ENCODE assay signal across 1 cellular context in the genomic region with DNA sequence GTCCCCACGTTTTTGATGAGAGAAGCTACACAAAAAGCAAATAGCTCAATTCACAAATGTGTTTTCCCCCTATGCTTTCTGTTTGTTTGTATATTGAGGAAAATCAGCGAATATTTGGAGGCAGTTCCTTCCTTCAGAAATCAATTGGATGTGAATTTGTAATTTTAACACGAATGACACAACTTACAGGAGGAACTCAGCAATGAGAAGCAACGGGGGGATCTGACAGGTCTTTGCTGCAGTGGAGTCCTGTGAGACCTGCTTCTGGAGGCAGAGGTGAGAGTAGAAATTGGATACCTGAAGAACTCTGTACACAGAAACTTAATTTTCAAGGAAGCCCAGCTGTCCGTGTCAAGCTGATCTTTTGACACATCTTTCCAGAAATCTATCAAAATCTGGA.
TF ChIP-seq lines count a peak whose summit lies in the region.

No MANE protein-coding gene starts in this region.

TF ChIP-seq in GM23338, 12 proteins besides CTCF, POLR2A, EP300 and RAD21 (continued from another document):
- TF ChIP-seq, protein P1, sequence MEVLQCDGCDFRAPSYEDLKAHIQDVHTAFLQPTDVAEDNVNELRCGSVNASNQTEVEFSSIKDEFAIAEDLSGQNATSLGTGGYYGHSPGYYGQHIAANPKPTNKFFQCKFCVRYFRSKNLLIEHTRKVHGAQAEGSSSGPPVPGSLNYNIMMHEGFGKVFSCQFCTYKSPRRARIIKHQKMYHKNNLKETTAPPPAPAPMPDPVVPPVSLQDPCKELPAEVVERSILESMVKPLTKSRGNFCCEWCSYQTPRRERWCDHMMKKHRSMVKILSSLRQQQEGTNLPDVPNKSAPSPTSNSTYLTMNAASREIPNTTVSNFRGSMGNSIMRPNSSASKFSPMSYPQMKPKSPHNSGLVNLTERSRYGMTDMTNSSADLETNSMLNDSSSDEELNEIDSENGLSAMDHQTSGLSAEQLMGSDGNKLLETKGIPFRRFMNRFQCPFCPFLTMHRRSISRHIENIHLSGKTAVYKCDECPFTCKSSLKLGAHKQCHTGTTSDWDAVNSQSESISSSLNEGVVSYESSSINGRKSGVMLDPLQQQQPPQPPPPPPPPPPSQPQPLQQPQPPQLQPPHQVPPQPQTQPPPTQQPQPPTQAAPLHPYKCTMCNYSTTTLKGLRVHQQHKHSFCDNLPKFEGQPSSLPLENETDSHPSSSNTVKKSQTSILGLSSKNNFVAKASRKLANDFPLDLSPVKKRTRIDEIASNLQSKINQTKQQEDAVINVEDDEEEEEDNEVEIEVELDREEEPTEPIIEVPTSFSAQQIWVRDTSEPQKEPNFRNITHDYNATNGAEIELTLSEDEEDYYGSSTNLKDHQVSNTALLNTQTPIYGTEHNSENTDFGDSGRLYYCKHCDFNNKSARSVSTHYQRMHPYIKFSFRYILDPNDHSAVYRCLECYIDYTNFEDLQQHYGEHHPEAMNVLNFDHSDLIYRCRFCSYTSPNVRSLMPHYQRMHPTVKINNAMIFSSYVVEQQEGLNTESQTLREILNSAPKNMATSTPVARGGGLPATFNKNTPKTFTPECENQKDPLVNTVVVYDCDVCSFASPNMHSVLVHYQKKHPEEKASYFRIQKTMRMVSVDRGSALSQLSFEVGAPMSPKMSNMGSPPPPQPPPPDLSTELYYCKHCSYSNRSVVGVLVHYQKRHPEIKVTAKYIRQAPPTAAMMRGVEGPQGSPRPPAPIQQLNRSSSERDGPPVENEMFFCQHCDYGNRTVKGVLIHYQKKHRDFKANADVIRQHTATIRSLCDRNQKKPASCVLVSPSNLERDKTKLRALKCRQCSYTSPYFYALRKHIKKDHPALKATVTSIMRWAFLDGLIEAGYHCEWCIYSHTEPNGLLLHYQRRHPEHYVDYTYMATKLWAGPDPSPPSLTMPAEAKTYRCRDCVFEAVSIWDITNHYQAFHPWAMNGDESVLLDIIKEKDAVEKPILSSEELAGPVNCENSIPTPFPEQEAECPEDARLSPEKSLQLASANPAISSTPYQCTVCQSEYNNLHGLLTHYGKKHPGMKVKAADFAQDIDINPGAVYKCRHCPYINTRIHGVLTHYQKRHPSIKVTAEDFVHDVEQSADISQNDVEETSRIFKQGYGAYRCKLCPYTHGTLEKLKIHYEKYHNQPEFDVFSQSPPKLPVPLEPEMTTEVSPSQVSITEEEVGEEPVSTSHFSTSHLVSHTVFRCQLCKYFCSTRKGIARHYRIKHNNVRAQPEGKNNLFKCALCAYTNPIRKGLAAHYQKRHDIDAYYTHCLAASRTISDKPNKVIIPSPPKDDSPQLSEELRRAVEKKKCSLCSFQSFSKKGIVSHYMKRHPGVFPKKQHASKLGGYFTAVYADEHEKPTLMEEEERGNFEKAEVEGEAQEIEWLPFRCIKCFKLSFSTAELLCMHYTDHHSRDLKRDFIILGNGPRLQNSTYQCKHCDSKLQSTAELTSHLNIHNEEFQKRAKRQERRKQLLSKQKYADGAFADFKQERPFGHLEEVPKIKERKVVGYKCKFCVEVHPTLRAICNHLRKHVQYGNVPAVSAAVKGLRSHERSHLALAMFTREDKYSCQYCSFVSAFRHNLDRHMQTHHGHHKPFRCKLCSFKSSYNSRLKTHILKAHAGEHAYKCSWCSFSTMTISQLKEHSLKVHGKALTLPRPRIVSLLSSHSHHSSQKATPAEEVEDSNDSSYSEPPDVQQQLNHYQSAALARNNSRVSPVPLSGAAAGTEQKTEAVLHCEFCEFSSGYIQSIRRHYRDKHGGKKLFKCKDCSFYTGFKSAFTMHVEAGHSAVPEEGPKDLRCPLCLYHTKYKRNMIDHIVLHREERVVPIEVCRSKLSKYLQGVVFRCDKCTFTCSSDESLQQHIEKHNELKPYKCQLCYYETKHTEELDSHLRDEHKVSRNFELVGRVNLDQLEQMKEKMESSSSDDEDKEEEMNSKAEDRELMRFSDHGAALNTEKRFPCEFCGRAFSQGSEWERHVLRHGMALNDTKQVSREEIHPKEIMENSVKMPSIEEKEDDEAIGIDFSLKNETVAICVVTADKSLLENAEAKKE (CRISPR knock-in tag; IDR thresholded peaks at IDR 0.05): no peak
- no peak for TF ChIP-seq CREB1 (CRISPR knock-in tag; IDR thresholded peaks at IDR 0.05; ENCODE audit: low read depth)
